ENCODE assay signal across 26 cellular contexts in the genomic region with DNA sequence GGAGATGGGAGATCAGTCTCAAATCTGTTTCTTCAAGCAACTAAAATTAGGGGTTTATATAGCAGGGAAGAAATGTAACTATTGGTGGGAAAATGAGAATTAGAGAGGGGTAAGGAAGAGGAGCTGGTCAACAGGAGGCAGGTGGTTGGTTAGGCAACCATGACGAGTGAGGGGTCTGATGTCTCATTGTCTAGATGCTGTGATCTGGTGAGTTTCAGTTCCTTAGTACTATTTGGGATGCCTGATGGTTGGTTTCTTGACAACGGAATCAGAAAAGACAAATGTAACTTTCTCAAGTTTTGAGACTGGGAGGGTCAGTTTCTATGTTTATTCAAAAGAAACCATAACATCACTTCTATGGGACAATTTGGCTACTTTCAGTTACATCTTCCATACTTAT.
"Had no signal": no experiment of that assay in that cellular context is flagged by ENCODE, and none has a peak within 500 bp of the region (broad histone marks: within the 10 kb centered on the region; RNA-seq: fewer than 3 reads in every experiment).

No MANE protein-coding gene starts in this region.

- H3K4me1 ChIP-seq: esophagus squamous epithelium had no signal

- H3K27me3 ChIP-seq: esophagus squamous epithelium had no signal

- DNase-seq: activated CD4-positive, alpha-beta T cell treated with anti-CD3 and anti-CD28 coated beads for 36 hours; activated CD4-positive, CD25-positive, alpha-beta regulatory T cell; activated CD8-positive, alpha-beta memory T cell treated with anti-CD3 and anti-CD28 coated beads, Interleukin-2, amount 10 ng/mL, durations not matched to agents 7 days and 5 days; activated CD8-positive, alpha-beta T cell treated with anti-CD3 and anti-CD28 coated beads, Interleukin-2, amount 10 ng/mL, durations not matched to agents 7 days and 5 days; activated naive CD8-positive, alpha-beta T cell treated with anti-CD3 and anti-CD28 coated beads, Interleukin-2, amount 50 U/mL, for 24 hours; activated T-cell treated with anti-CD3 and anti-CD28 coated beads, Interleukin-2, amount 50 U/mL, for 48 hours; amygdala; caudate nucleus; effector CD4-positive, alpha-beta T cell; esophagus squamous epithelium; foreskin melanocyte; islet precursor cell; left cardiac atrium; left ventricle myocardium superior; mucosa of descending colon; stimulated activated CD4-positive, alpha-beta T cell treated with anti-CD3 and anti-CD28 coated beads, Interleukin-12 subunit alpha, Interleukin-12 subunit beta, amount 100 ng/mL, for 4 hours; stimulated activated CD4-positive, alpha-beta T cell treated with anti-CD3 and anti-CD28 coated beads, Interleukin-4, amount 100 ng/mL, for 1 hour; trophoblast cell had no signal

- ATAC-seq: activated CD4-positive, alpha-beta T cell treated with anti-CD3 and anti-CD28 coated beads for 36 hours; activated CD8-positive, alpha-beta memory T cell treated with anti-CD3 and anti-CD28 coated beads, Interleukin-2, amount 10 ng/mL, durations not matched to agents 7 days and 5 days; activated CD8-positive, alpha-beta T cell treated with anti-CD3 and anti-CD28 coated beads, Interleukin-2, amount 10 ng/mL, durations not matched to agents 7 days and 5 days; activated naive CD8-positive, alpha-beta T cell treated with anti-CD3 and anti-CD28 coated beads, Interleukin-2, amount 50 U/mL, for 24 hours; left cardiac atrium; left ventricle myocardium superior; mucosa of descending colon; natural killer cell treated with Interleukin-12 subunit alpha and Interleukin-12 subunit beta and Interleukin-15 and Interleukin-18, amount 100 ng/mL, for 72 hours; sciatic nerve had no signal

- H3K36me3 Mint-ChIP-seq: activated CD8-positive, alpha-beta memory T cell treated with anti-CD3 and anti-CD28 coated beads, Interleukin-2, amount 10 ng/mL, durations not matched to agents 7 days and 5 days; activated naive CD4-positive, alpha-beta T cell treated with anti-CD3 and anti-CD28 coated beads, Interleukin-2, amount 50 U/mL, for 24 hours; natural killer cell treated with Interleukin-12 subunit alpha and Interleukin-12 subunit beta and Interleukin-15 and Interleukin-18, amount 100 ng/mL, for 72 hours had no signal

- H3K36me3 ChIP-seq: esophagus squamous epithelium, thoracic aorta had no signal

- H3K27ac Mint-ChIP-seq: activated CD4-positive, alpha-beta T cell treated with anti-CD3 and anti-CD28 coated beads for 36 hours; activated CD8-positive, alpha-beta memory T cell treated with anti-CD3 and anti-CD28 coated beads, Interleukin-2, amount 10 ng/mL, durations not matched to agents 7 days and 5 days; activated CD8-positive, alpha-beta T cell treated with anti-CD3 and anti-CD28 coated beads, Interleukin-2, amount 10 ng/mL, durations not matched to agents 7 days and 5 days; activated naive CD4-positive, alpha-beta T cell treated with anti-CD3 and anti-CD28 coated beads, Interleukin-2, amount 50 U/mL, for 24 hours; activated naive CD8-positive, alpha-beta T cell treated with anti-CD3 and anti-CD28 coated beads, Interleukin-2, amount 50 U/mL, for 24 hours; activated T-helper 2 cell treated with anti-CD3 and anti-CD28 coated beads, Interferon-gamma antibody, Interleukin-2, Interleukin-4, amounts not matched to agents 10 μg/mL and 5 μg/mL and 100 μg/mL, durations not matched to agents 14 hours and 24 hours and 36 hours; natural killer cell treated with Interleukin-12 subunit alpha and Interleukin-12 subunit beta and Interleukin-15 and Interleukin-18, amount 100 ng/mL, for 72 hours; progenitor cell of endocrine pancreas; stimulated activated naive CD8-positive, alpha-beta T cell treated with anti-CD3 and anti-CD28 coated beads, Interleukin-15, Interleukin-2, amounts not matched to agents 100 ng/mL and 50 ng/mL, for 24 hours had no signal

- H3K9me3 Mint-ChIP-seq: activated naive CD4-positive, alpha-beta T cell treated with anti-CD3 and anti-CD28 coated beads, Interleukin-2, amount 50 U/mL, for 24 hours; activated T-helper 2 cell treated with anti-CD3 and anti-CD28 coated beads, Interferon-gamma antibody, Interleukin-2, Interleukin-4, amounts not matched to agents 10 μg/mL and 5 μg/mL and 100 μg/mL, durations not matched to agents 14 hours and 24 hours and 36 hours; natural killer cell treated with Interleukin-12 subunit alpha and Interleukin-12 subunit beta and Interleukin-15 and Interleukin-18, amount 100 ng/mL, for 72 hours had no signal

- H3K4me1 Mint-ChIP-seq: activated CD4-positive, alpha-beta T cell treated with anti-CD3 and anti-CD28 coated beads for 36 hours; activated CD8-positive, alpha-beta memory T cell treated with anti-CD3 and anti-CD28 coated beads, Interleukin-2, amount 10 ng/mL, durations not matched to agents 7 days and 5 days; activated naive CD4-positive, alpha-beta T cell treated with anti-CD3 and anti-CD28 coated beads, Interleukin-2, amount 50 U/mL, for 24 hours; activated naive CD8-positive, alpha-beta T cell treated with anti-CD3 and anti-CD28 coated beads, Interleukin-2, amount 50 U/mL, for 24 hours had no signal

- H3K4me3 Mint-ChIP-seq: activated CD4-positive, alpha-beta T cell treated with anti-CD3 and anti-CD28 coated beads for 36 hours; activated CD8-positive, alpha-beta memory T cell treated with anti-CD3 and anti-CD28 coated beads, Interleukin-2, amount 10 ng/mL, durations not matched to agents 7 days and 5 days; activated CD8-positive, alpha-beta T cell treated with anti-CD3 and anti-CD28 coated beads, Interleukin-2, amount 10 ng/mL, durations not matched to agents 7 days and 5 days; activated naive CD4-positive, alpha-beta T cell treated with anti-CD3 and anti-CD28 coated beads, Interleukin-2, amount 50 U/mL, for 24 hours; activated naive CD8-positive, alpha-beta T cell treated with anti-CD3 and anti-CD28 coated beads, Interleukin-2, amount 50 U/mL, for 24 hours; natural killer cell treated with Interleukin-12 subunit alpha and Interleukin-12 subunit beta and Interleukin-15 and Interleukin-18, amount 100 ng/mL, for 72 hours; stimulated activated naive CD8-positive, alpha-beta T cell treated with anti-CD3 and anti-CD28 coated beads, Interleukin-15, Interleukin-2, amounts not matched to agents 100 ng/mL and 50 ng/mL, for 24 hours had no signal

- H3K27ac ChIP-seq: esophagus squamous epithelium, skin epidermis, thoracic aorta had no signal

- H3K4me3 ChIP-seq: esophagus squamous epithelium, mucosa of descending colon, skin epidermis, thoracic aorta had no signal

- H3K9me3 ChIP-seq: esophagus squamous epithelium, mucosa of descending colon, thoracic aorta had no signal
